Comparison of ENCODE assay signal across 9 cellular contexts in the genomic region with DNA sequence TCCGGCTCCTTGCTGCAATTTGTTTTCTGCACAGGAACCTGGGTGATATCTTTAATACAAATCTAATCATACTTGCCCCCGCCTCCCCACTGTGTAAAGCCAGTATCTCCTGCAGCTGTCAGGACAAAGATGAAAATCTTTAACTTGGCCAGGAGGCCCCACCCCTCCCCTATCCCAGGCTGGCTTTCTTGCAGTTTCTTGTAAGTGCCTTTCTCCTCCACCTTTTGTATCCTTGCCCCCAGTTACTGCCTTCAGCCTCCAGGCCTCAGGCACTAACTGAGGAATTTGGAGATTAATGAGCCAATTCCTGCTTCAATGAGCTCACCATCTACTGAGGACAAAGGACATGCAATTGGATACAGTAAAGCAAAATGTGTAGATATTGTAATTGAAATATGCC. TPM values are rescaled to one million over a fixed set of nuclear protein-coding genes. Genes with fewer than 3 reads are reported as not detected.
A peak's percentile ranks its signal among the peaks of the same experiment; 100 is the strongest.
DNase-seq lines count a peak whose midpoint lies in the region; ATAC-seq, FAIRE-seq and TF ChIP-seq lines count a peak whose summit lies in the region.
"Had no signal": no experiment of that assay in that cellular context is flagged by ENCODE, and none has a peak within 500 bp of the region (broad histone marks: within the 10 kb centered on the region; RNA-seq: fewer than 3 reads in every experiment).

No MANE protein-coding gene starts in this region.

- no peaks in the 10 kb centered on the region for H4K20me1 ChIP-seq in DOHH2 (ENCODE audit: control insufficient read depth, insufficient read depth, low read depth, low read length)
- H4K20me1 ChIP-seq in Karpas-422 (ENCODE audit: insufficient read depth, low read depth, low read length): no peaks in the 10 kb centered on the region
- H4K20me1 ChIP-seq in K562 (replicated peaks; ENCODE audit: control insufficient read depth, insufficient read depth, low read length): no peaks in the 10 kb centered on the region

- CTCF ChIA-PET in K562 (lab: Yijun Ruan, JAX; ENCODE audit: low intra/inter-chr PET ratio): no interaction called here

- H3K4me2 ChIP-seq in DOHH2 (ENCODE audit: low read length) (peak overlapping the region; percentile 97), Karpas-422 (ENCODE audit: low read depth, low read length, poor library complexity, severe bottlenecking) (peak overlapping the region; percentile 91), K562 (ENCODE audit: insufficient read depth, low read length) (no peak overlapping the region)

- POLR2A ChIA-PET in K562 (lab: Yijun Ruan, JAX): no interaction called here

- peak overlapping the region; percentile 91 to 99 (median 96) for H3K27ac Mint-ChIP-seq in naive B cell

- H3K36me3 Mint-ChIP-seq in naive B cell: peaks cover 18 to 39% of the 10 kb centered on the region in 2 donors

- in situ Hi-C loops in K562 (cut with MboI): no loop called here

- H3F3A ChIP-seq in DOHH2 (ENCODE audit: control insufficient read depth, insufficient read depth): peaks cover 95% of the 10 kb centered on the region

- H3K27me3 Mint-ChIP-seq in naive B cell: no peaks in the 10 kb centered on the region

- peaks cover 83 to 94% (median 88%) of the 10 kb centered on the region in 3 donors for H3K4me1 Mint-ChIP-seq in naive B cell

- H2AFZ ChIP-seq in Karpas-422 (ENCODE audit: low read length) (no peak overlapping the region), K562 (ENCODE audit: low read depth, low read length) (no peak overlapping the region)

- intact Hi-C loops in K562 (cut with micrococcal nuclease): no loop called here

- ATAC-seq in K562: no peak
- ATAC-seq in naive B cell (ENCODE audit: low read depth in 2 of 2): no peak
- no peak for ATAC-seq in HG03139 (IDR thresholded peaks at IDR 0.05; ENCODE audit: unreplicated experiment)

- H3K4me1 ChIP-seq in DOHH2 (ENCODE audit: control insufficient read depth, low read length) (peaks cover 92% of the 10 kb centered on the region), Karpas-422 (ENCODE audit: low read length) (peaks cover 99% of the 10 kb centered on the region), K562 (replicated peaks in 1 of 2; ENCODE audit: control insufficient read depth in 2 of 2, insufficient read depth in 2 of 2, low read length in 2 of 2) (no peaks in the 10 kb centered on the region), tibial nerve (peaks cover 0 to 19% (median 5%) of the 10 kb centered on the region in 4 donors)

- H3K9ac ChIP-seq in Karpas-422 (ENCODE audit: low read length) (peak overlapping the region; percentile 70), K562 (ENCODE audit: insufficient read depth in 1 of 2, low read depth in 2 of 2, low read length in 2 of 2) (no peak overlapping the region)

- H3K36me3 ChIP-seq in DOHH2 (ENCODE audit: control insufficient read depth, low read length): peaks cover 96% of the 10 kb centered on the region
- peaks cover 30% of the 10 kb centered on the region for H3K36me3 ChIP-seq in Karpas-422 (ENCODE audit: insufficient read depth, low read length)
- H3K36me3 ChIP-seq in K562 (ENCODE audit: control insufficient read depth, insufficient read depth, low read length): no peaks in the 10 kb centered on the region
- no peaks in the 10 kb centered on the region for H3K36me3 ChIP-seq in tibial nerve

- H3K4me3 Mint-ChIP-seq in naive B cell: peak overlapping the region; percentile 10 to 77 (median 52)

- DNase-seq in Karpas-422 (peak; percentile 83), K562 (ENCODE audit: extremely low read depth in 1 of 4, low spot score in 3 of 4) (no peak), naive B cell (no peak), tibial nerve (ENCODE audit: low spot score in 2 of 2) (no peak), NCI-H1694 (lab: John Stamatoyannopoulos, UW) (no peak), RKO (ENCODE audit: low spot score) (no peak)
- DNase-seq: activated CD8-positive, alpha-beta memory T cell treated with anti-CD3 and anti-CD28 coated beads, Interleukin-2, amount 50 U/mL, for 48 hours had no signal

- H3K4me3 ChIP-seq in DOHH2 (ENCODE audit: low read length) (peak overlapping the region; percentile 93), Karpas-422 (ENCODE audit: low read length) (peak overlapping the region; percentile 49), K562 (no peak overlapping the region), tibial nerve (no peak overlapping the region)

- no peaks in the 10 kb centered on the region for H3K9me3 Mint-ChIP-seq in naive B cell

- no peaks in the 10 kb centered on the region for H3K9me3 ChIP-seq in DOHH2 (ENCODE audit: control insufficient read depth, insufficient read depth, low read length)
- no peaks in the 10 kb centered on the region for H3K9me3 ChIP-seq in Karpas-422 (ENCODE audit: low read length)
- no peaks in the 10 kb centered on the region for H3K9me3 ChIP-seq in K562 (replicated peaks; ENCODE audit: control insufficient read depth, insufficient read depth, low read depth, low read length)
- H3K9me3 ChIP-seq in tibial nerve: no peaks in the 10 kb centered on the region

- no peak for FAIRE-seq in K562 (lab: Jason Lieb, UNC)

- TF ChIP-seq CTCF in DOHH2 (IDR thresholded peaks at IDR 0.05; ENCODE audit: low read depth, low read length, poor library complexity, severe bottlenecking) (no peak), K562 (IDR thresholded peaks at IDR 0.05 in 2 of 3, conservative IDR thresholded peaks at IDR 0.05 in 1 of 3; ENCODE audit: insufficient read depth in 2 of 3, low read depth in 1 of 3, low read length in 3 of 3) (no peak), tibial nerve (IDR thresholded peaks at IDR 0.05) (no peak)

- TF ChIP-seq POLR2A in K562 (conservative IDR thresholded peaks at IDR 0.05) (no peak), tibial nerve (IDR thresholded peaks at IDR 0.05) (no peak)

- BruUV-seq in K562 (replicated peaks; lab: Mats Ljungman, UMichigan): no TSS peak

- H3K9me2 ChIP-seq in DOHH2 (replicated peaks; ENCODE audit: control insufficient read depth, low read length) (no peaks in the 10 kb centered on the region), Karpas-422 (replicated peaks; ENCODE audit: insufficient read depth, low read length) (no peaks in the 10 kb centered on the region)

- H3K27ac ChIP-seq in DOHH2 (ENCODE audit: low read depth, low read length) (peak overlapping the region; percentile 99), Karpas-422 (ENCODE audit: low read length) (peak overlapping the region; percentile 99), K562 (ENCODE audit: extremely low read depth, low read depth, low read length) (no peak overlapping the region), tibial nerve (no peak overlapping the region)

- no peak for TF ChIP-seq RAD21 in K562 (CRISPR knock-in tag; conservative IDR thresholded peaks at IDR 0.05 in 1 of 2, IDR thresholded peaks at IDR 0.05 in 1 of 2)

- peaks cover 75% of the 10 kb centered on the region for H3K79me2 ChIP-seq in DOHH2 (ENCODE audit: control insufficient read depth, low read length)
- H3K79me2 ChIP-seq in Karpas-422 (ENCODE audit: low read length): peaks cover 23% of the 10 kb centered on the region
- no peaks in the 10 kb centered on the region for H3K79me2 ChIP-seq in K562 (ENCODE audit: control insufficient read depth, insufficient read depth, low read length)

- H3K27me3 ChIP-seq in DOHH2 (ENCODE audit: control insufficient read depth, low read length) (no peaks in the 10 kb centered on the region), Karpas-422 (ENCODE audit: low read length) (no peaks in the 10 kb centered on the region), K562 (ENCODE audit: control insufficient read depth in 2 of 2, insufficient read depth in 2 of 2, low read length in 2 of 2) (no peaks in the 10 kb centered on the region), tibial nerve (no peaks in the 10 kb centered on the region)

- TF ChIP-seq EP300 in K562 (IDR thresholded peaks at IDR 0.05; ENCODE audit: low read length) (no peak), tibial nerve (IDR thresholded peaks at IDR 0.05) (no peak)

- H3K9me1 ChIP-seq in K562 (ENCODE audit: control insufficient read depth, insufficient read depth, low read length): no peaks in the 10 kb centered on the region

- WGBS in K562 (ENCODE audit: insufficient coverage, low coverage, missing lambda C conversion rate): 38% methylated on average over 2 of the region's 2 CpGs
- 65 to 77% methylated on average over 2 of the region's 2 CpGs for WGBS in tibial nerve, 2 donors

RNA-seq across cellular contexts. Expression of a gene that starts 6.5 kb away (rescaled TPM):
- 39.2 and 130 TPM in 2 replicates for total RNA-seq in Karpas-422 (2014; rRNA removed; shearing (Covaris generic); ENCODE audit: low replicate concordance)
- total RNA-seq in K562 (2011; cell fraction: chromatin; rRNA removed; ENCODE audit: low replicate concordance): not detected in 2 replicates
- total RNA-seq in K562 (2011; cell fraction: nucleolus; rRNA removed): not detected in 2 replicates
- total RNA-seq in K562 (2011; cell fraction: nucleoplasm; rRNA removed): not detected in 2 replicates
- total RNA-seq in K562 (2014; rRNA removed) (not detected in 2 replicates), K562 (2014; rRNA removed; fragmentation: Illumina TruSeq; extraction: Trizol) (not detected in 2 replicates), K562 (2015; rRNA removed; fragmentation: Illumina TruSeq; extraction: Trizol) (not detected in 2 replicates), K562 (2021) (0.04 TPM in 1 of 2 replicates, not detected in the other), tibial nerve (1 to 10 TPM in 1 of 4 donors, under 1 TPM in 1, not detected in 2; under 0.01 to 2.0 TPM)
- polyA plus RNA-seq in K562 (2011; rRNA removed) (not detected in 2 replicates), K562 (2014; fragmentation: Illumina TruSeq; extraction: Trizol) (not detected in 2 replicates), K562 (2014; fragmentation: Nextera tagmentation; extraction: Ambion mirVana) (under 1 TPM in 1 of 2 experiments, not detected in 1; 0.10 TPM), K562 (2014; rRNA removed) (not detected in 2 replicates), naive B cell (ENCODE audit: low read depth in 6 of 6) (10 to 100 TPM; 24.3 to 84.9 (median 41.6) TPM)
- polyA plus RNA-seq in K562 (2011; cell fraction: cytosol; rRNA removed): not detected in 2 replicates
- not detected in 2 replicates for polyA plus RNA-seq in K562 (2011; cell fraction: nucleus; rRNA removed)
- polyA plus RNA-seq in K562 (2012): 0.17 and 0.21 TPM in 2 replicates
- polyA minus RNA-seq in K562 (2011; rRNA and poly(A)+ RNA removed): not detected in 2 replicates
- polyA minus RNA-seq in K562 (2011; cell fraction: cytosol; rRNA and poly(A)+ RNA removed): not detected in 2 replicates
- polyA minus RNA-seq in K562 (2011; cell fraction: nucleus; rRNA and poly(A)+ RNA removed): not detected in 2 replicates

RNA-seq across cellular contexts. Expression of a gene that starts 40.3 kb away (rescaled TPM):
- total RNA-seq in Karpas-422 (2014; rRNA removed; shearing (Covaris generic); ENCODE audit: low replicate concordance): 0.07 and 0.52 TPM in 2 replicates
- total RNA-seq in K562 (2011; cell fraction: chromatin; rRNA removed; ENCODE audit: low replicate concordance): 4.7 and 8.2 TPM in 2 replicates
- total RNA-seq in K562 (2011; cell fraction: nucleolus; rRNA removed): 2.6 and 3.2 TPM in 2 replicates
- 7.0 and 11.3 TPM in 2 replicates for total RNA-seq in K562 (2011; cell fraction: nucleoplasm; rRNA removed)
- total RNA-seq in K562 (2014; rRNA removed): 2.8 and 3.2 TPM in 2 replicates
- total RNA-seq in K562 (2014; rRNA removed; fragmentation: Illumina TruSeq; extraction: Trizol): 5.0 and 5.2 TPM in 2 replicates
- 3.2 and 3.6 TPM in 2 replicates for total RNA-seq in K562 (2015; rRNA removed; fragmentation: Illumina TruSeq; extraction: Trizol)
- 3.4 and 4.0 TPM in 2 replicates for total RNA-seq in K562 (2021)
- 2.4 and 6.1 TPM in 2 replicates for polyA plus RNA-seq in K562 (2011; rRNA removed)
- 1.9 and 2.1 TPM in 2 replicates for polyA plus RNA-seq in K562 (2011; cell fraction: cytosol; rRNA removed)
- polyA plus RNA-seq in K562 (2011; cell fraction: nucleus; rRNA removed): 4.3 and 5.4 TPM in 2 replicates
- 2.5 and 3.7 TPM in 2 replicates for polyA plus RNA-seq in K562 (2012)
- polyA plus RNA-seq in K562 (2014; fragmentation: Illumina TruSeq; extraction: Trizol): 3.3 and 3.8 TPM in 2 replicates
- polyA plus RNA-seq in K562 (2014; fragmentation: Nextera tagmentation; extraction: Ambion mirVana): 1 to 10 TPM; 5.5 to 5.6 TPM
- 3.4 and 3.5 TPM in 2 replicates for polyA plus RNA-seq in K562 (2014; rRNA removed)
- 2.2 and 4.9 TPM in 2 replicates for polyA minus RNA-seq in K562 (2011; rRNA and poly(A)+ RNA removed)
- polyA minus RNA-seq in K562 (2011; cell fraction: cytosol; rRNA and poly(A)+ RNA removed): 2.3 TPM in 1 of 2 replicates, not detected in the other
- 2.2 and 3.2 TPM in 2 replicates for polyA minus RNA-seq in K562 (2011; cell fraction: nucleus; rRNA and poly(A)+ RNA removed)
- polyA plus RNA-seq in naive B cell (ENCODE audit: low read depth in 6 of 6): 1 to 10 TPM in 1 of 6 donors, under 1 TPM in 4, not detected in 1; 0.23 to 1.1 (median 0.61) TPM
- 1 to 10 TPM in 3 of 4 donors, under 1 TPM in 1; 0.98 to 8.5 (median 5.6) TPM for total RNA-seq in tibial nerve

Comparison
In these comparisons a context has a peak if more than half of its experiments do, and no peak if none do; other contexts are left out.
1. H3K27ac ChIP-seq: peak in DOHH2 (single experiment) and Karpas-422 (single experiment); none in K562 (single experiment) and tibial nerve (0 of 4).
2. H3K4me3 ChIP-seq: peak in DOHH2 (single experiment) and Karpas-422 (single experiment); none in K562 (single experiment) and tibial nerve (0 of 4).
3. RNA of a gene that starts 6.5 kb away (total RNA-seq): 39.2 to 130 TPM in Karpas-422; 0.04 TPM in K562 and under 0.01 to 2.0 TPM in tibial nerve; every median in the first group is over 10 times any median in the second.